8 cellular contexts compared by ENCODE assay signal in the genomic region with DNA sequence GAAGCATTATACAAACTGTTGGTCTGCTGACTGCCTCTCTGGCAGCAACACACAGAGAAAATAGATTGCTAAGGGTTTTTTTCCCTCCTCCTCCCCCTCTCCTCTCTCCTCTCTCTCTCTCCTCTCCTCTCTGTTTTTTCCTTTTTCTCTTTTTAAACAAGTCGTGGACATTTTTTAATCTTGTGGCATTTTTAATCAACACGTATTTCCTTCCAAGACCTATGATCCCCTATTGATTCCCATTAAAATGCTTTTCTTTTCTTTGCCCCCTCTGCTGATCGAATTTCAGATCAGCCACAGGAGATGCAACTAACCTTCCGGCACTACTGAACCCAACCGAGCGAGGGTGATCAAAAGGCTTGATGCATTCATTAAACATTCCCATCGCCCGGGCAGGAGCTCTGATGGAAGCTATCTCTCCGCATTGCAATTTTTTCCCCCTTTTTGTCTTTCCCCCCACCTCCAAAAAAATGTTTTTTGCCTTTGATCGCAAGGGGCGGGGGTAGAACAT.
DNase-seq lines count a peak whose midpoint lies in the region; ATAC-seq, FAIRE-seq and TF ChIP-seq lines count a peak whose summit lies in the region.

No MANE protein-coding gene starts in this region.

- peaks cover 26% of the 10 kb centered on the region for H3K4me1 Mint-ChIP-seq in brain

- H4K20me1 ChIP-seq in Karpas-422 (ENCODE audit: insufficient read depth, low read depth, low read length) = no peaks in the 10 kb centered on the region

- H3K36me3 ChIP-seq in Karpas-422 (ENCODE audit: insufficient read depth, low read length) (no peaks in the 10 kb centered on the region), iPS-15b (ENCODE audit: control insufficient read depth, insufficient read depth, low read length) (no peaks in the 10 kb centered on the region), gastrocnemius medialis (no peaks in the 10 kb centered on the region)

- no peaks in the 10 kb centered on the region for H3K36me3 Mint-ChIP-seq in brain

- peak overlapping the region; percentile 84 for H3K27ac ChIP-seq in Karpas-422 (ENCODE audit: low read length)
- peak overlapping the region; percentile 96 to 99 (median 99) for H3K27ac ChIP-seq in gastrocnemius medialis

- H3K9me3 Mint-ChIP-seq in brain = no peaks in the 10 kb centered on the region

- DNase-seq in GM12865 (ENCODE audit: low read depth) (peak; percentile 41), Karpas-422 (peak; percentile 52), RPMI7951 (ENCODE audit: low read depth) (peak; percentile 56), gastrocnemius medialis (peak; percentile 31 to 43)

- peak overlapping the region; percentile 94 for H3K4me2 ChIP-seq in Karpas-422 (ENCODE audit: low read depth, low read length, poor library complexity, severe bottlenecking)

- peaks cover 32% of the 10 kb centered on the region for H3K4me1 ChIP-seq in Karpas-422 (ENCODE audit: low read length)
- H3K4me1 ChIP-seq in iPS-15b (ENCODE audit: control insufficient read depth, insufficient read depth, low read length) = peaks cover 10% of the 10 kb centered on the region
- peaks cover 7 to 13% of the 10 kb centered on the region in 2 donors for H3K4me1 ChIP-seq in gastrocnemius medialis

- peak overlapping the region; percentile 85 for H3K4me3 ChIP-seq in GM12865 (ENCODE audit: low read depth, low read length)
- peak overlapping the region; percentile 88 for H3K4me3 ChIP-seq in Karpas-422 (ENCODE audit: low read length)
- peak overlapping the region; percentile 80 for H3K4me3 ChIP-seq in iPS-15b (ENCODE audit: low read depth, low read length)
- peak overlapping the region; percentile 60 to 91 (median 86) for H3K4me3 ChIP-seq in gastrocnemius medialis

- in situ Hi-C loops in gastrocnemius medialis (cut with MboI; ENCODE audit: low sequenced_read_pairs in 4 of 4) = loop anchor here in 3 of 4 donors (10.0 kb wide), 5 partner anchors 78 to 338 kb away; a partner anchor contains a TSS

- H3K27me3 Mint-ChIP-seq in brain = peaks cover 58% of the 10 kb centered on the region

- H3K79me2 ChIP-seq in Karpas-422 (ENCODE audit: low read length) = no peaks in the 10 kb centered on the region

- no peaks in the 10 kb centered on the region for H3K9me2 ChIP-seq in Karpas-422 (replicated peaks; ENCODE audit: insufficient read depth, low read length)

- intact Hi-C loops in gastrocnemius medialis (cut with DNase I; ENCODE audit: low total_unique reads) = loop anchor here (5.0 to 10.0 kb wide), 4 partner anchors 124 to 501 kb away; no protein-coding TSS in a partner anchor

- TF ChIP-seq CTCF in GM12865 (IDR thresholded peaks at IDR 0.05; ENCODE audit: insufficient read depth, low read depth, low read length, missing control alignments) (peak; percentile 6), brain (conservative IDR thresholded peaks at IDR 0.05) (peak; percentile 58 to 69), gastrocnemius medialis (IDR thresholded peaks at IDR 0.05 in 4 of 5, conservative IDR thresholded peaks at IDR 0.05 in 1 of 5) (peak in 4 of 5 experiments; percentile 29 to 64 (median 47))

- ATAC-seq in gastrocnemius medialis = peak; percentile 54 to 65
- ATAC-seq in GM18867 (IDR thresholded peaks at IDR 0.05; ENCODE audit: unreplicated experiment) = no peak

- peak; percentile 84 for FAIRE-seq in A204.1 (lab: Jason Lieb, UNC)

- H2AFZ ChIP-seq in Karpas-422 (ENCODE audit: low read length) = peak overlapping the region; percentile 97

- H3K9ac ChIP-seq in Karpas-422 (ENCODE audit: low read length) = peak overlapping the region; percentile 95
- peak overlapping the region; percentile 84 for H3K9ac ChIP-seq in iPS-15b (ENCODE audit: low read depth, low read length)

- peak overlapping the region; percentile 93 to 96 (median 94) for H3K4me3 Mint-ChIP-seq in brain

- H3K9me3 ChIP-seq in Karpas-422 (ENCODE audit: low read length) (no peaks in the 10 kb centered on the region), iPS-15b (ENCODE audit: control insufficient read depth, insufficient read depth, low read length) (no peaks in the 10 kb centered on the region), gastrocnemius medialis (no peaks in the 10 kb centered on the region)

- H3K27me3 ChIP-seq in Karpas-422 (ENCODE audit: low read length) = no peaks in the 10 kb centered on the region
- H3K27me3 ChIP-seq in iPS-15b (ENCODE audit: control insufficient read depth, insufficient read depth, low read length) = peaks cover 5% of the 10 kb centered on the region
- H3K27me3 ChIP-seq in gastrocnemius medialis = no peaks in the 10 kb centered on the region

- H3K27ac Mint-ChIP-seq in brain = peak overlapping the region; percentile 98 to 100 (median 99)

- TF ChIP-seq POLR2A in gastrocnemius medialis (IDR thresholded peaks at IDR 0.05) = no peak

Comparison
In these comparisons a context has a peak if more than half of its experiments do, and no peak if none do; other contexts are left out.
1. CTCF ChIP-seq: peak in every context shown above with its lines; median percentile 64 in brain; 47 in gastrocnemius medialis; 6 in GM12865.